In the genomic region with DNA sequence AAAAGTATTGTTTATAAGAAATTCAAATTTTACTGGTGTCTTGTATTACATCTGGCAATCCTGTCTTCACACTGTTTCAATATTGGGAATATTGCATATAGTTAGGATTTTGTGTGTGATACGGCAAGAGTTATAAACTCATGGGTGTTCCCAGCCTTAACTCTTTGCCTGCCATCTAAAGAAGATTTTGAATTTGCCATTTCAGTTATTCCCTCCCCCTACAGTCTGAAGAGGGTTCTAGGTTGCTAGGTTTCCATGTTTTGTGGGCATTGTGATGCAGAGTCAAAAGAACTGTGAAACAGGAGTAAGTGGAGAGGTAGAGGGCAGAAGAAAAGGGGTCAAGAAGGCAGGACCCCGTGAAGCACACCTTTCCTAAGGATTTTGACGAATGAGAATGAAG, we compare ENCODE assay signal across 2 cellular contexts.
TF ChIP-seq lines count a peak whose summit lies in the region.

TSS of gene CPXCR1 (plus strand) at position 301 of the 400 bp plus-strand sequence. CDS start 6,190 bp downstream, outside the sequence.

TF ChIP-seq in SK-N-SH, 30 proteins besides CTCF, POLR2A, EP300 and RAD21 (continued from another document):
- TF ChIP-seq, protein P1, sequence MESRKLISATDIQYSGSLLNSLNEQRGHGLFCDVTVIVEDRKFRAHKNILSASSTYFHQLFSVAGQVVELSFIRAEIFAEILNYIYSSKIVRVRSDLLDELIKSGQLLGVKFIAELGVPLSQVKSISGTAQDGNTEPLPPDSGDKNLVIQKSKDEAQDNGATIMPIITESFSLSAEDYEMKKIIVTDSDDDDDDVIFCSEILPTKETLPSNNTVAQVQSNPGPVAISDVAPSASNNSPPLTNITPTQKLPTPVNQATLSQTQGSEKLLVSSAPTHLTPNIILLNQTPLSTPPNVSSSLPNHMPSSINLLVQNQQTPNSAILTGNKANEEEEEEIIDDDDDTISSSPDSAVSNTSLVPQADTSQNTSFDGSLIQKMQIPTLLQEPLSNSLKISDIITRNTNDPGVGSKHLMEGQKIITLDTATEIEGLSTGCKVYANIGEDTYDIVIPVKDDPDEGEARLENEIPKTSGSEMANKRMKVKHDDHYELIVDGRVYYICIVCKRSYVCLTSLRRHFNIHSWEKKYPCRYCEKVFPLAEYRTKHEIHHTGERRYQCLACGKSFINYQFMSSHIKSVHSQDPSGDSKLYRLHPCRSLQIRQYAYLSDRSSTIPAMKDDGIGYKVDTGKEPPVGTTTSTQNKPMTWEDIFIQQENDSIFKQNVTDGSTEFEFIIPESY (IDR thresholded peaks at IDR 0.05; ENCODE audit: borderline replicate concordance, low read depth) = no peak
- TF ChIP-seq FOXM1 (IDR thresholded peaks at IDR 0.05; ENCODE audit: low read depth) (no peak), EZH2phosphoT487 (IDR thresholded peaks at IDR 0.05; ENCODE audit: borderline replicate concordance, low read depth) (no peak), POLR2AphosphoS5 (IDR thresholded peaks at IDR 0.05; ENCODE audit: low read depth, low read length) (no peak), USF2 (IDR thresholded peaks at IDR 0.05; ENCODE audit: borderline replicate concordance, low read depth, low read length) (no peak), FOSL2 (IDR thresholded peaks at IDR 0.05; ENCODE audit: borderline replicate concordance, low read depth) (no peak), IRF3 (IDR thresholded peaks at IDR 0.05; ENCODE audit: low read depth, low read length) (no peak)
- TF ChIP-seq, protein P2, sequence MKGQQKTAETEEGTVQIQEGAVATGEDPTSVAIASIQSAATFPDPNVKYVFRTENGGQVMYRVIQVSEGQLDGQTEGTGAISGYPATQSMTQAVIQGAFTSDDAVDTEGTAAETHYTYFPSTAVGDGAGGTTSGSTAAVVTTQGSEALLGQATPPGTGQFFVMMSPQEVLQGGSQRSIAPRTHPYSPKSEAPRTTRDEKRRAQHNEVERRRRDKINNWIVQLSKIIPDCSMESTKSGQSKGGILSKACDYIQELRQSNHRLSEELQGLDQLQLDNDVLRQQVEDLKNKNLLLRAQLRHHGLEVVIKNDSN (IDR thresholded peaks at IDR 0.05; ENCODE audit: borderline replicate concordance, low read depth) = no peak

TF ChIP-seq in SK-N-SH treated with all-trans-retinoic acid at 6 μM for 48 hours, 23 proteins besides CTCF, POLR2A, EP300 and RAD21 (continued from another document):
- TF ChIP-seq ZNF565 (CRISPR knock-in tag; conservative IDR thresholded peaks at IDR 0.05; ENCODE audit: low read depth) = no peak
- TF ChIP-seq ARNTL (CRISPR knock-in tag; IDR thresholded peaks at IDR 0.05; ENCODE audit: borderline replicate concordance, low read depth) = no peak
- no peak for TF ChIP-seq TCF4 (CRISPR knock-in tag; IDR thresholded peaks at IDR 0.05; ENCODE audit: borderline replicate concordance)
- no peak for TF ChIP-seq ZNF8 (CRISPR knock-in tag; IDR thresholded peaks at IDR 0.05)
- no peak for TF ChIP-seq POU6F1 (CRISPR knock-in tag; IDR thresholded peaks at IDR 0.05; ENCODE audit: borderline replicate concordance, low read depth)
- TF ChIP-seq, protein P3, sequence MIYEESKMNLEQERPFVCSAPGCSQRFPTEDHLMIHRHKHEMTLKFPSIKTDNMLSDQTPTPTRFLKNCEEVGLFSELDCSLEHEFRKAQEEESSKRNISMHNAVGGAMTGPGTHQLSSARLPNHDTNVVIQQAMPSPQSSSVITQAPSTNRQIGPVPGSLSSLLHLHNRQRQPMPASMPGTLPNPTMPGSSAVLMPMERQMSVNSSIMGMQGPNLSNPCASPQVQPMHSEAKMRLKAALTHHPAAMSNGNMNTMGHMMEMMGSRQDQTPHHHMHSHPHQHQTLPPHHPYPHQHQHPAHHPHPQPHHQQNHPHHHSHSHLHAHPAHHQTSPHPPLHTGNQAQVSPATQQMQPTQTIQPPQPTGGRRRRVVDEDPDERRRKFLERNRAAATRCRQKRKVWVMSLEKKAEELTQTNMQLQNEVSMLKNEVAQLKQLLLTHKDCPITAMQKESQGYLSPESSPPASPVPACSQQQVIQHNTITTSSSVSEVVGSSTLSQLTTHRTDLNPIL (CRISPR knock-in tag; IDR thresholded peaks at IDR 0.05; ENCODE audit: low read depth) = no peak
- no peak for TF ChIP-seq CSDC2 (CRISPR knock-in tag; IDR thresholded peaks at IDR 0.05)
- no peak for TF ChIP-seq ZC3H10 (CRISPR knock-in tag; IDR thresholded peaks at IDR 0.05)
- no peak for TF ChIP-seq OSR1 (CRISPR knock-in tag; IDR thresholded peaks at IDR 0.05)
- no peak for TF ChIP-seq ESRRG (CRISPR knock-in tag; IDR thresholded peaks at IDR 0.05)
